1 cellular context compared by ENCODE assay signal in genomic region chr4:16916719-16917337, GRCh38.
TF ChIP-seq lines count a peak whose summit lies in the region.

No MANE protein-coding gene starts in this region.

TF ChIP-seq in HepG2, 621 proteins besides CTCF, POLR2A, EP300 and RAD21 (continued from another document and continues in another):
- 0 out of 2 replicates have a peak, but pooled peaks have one; percentile 15 for TF ChIP-seq PATZ1 (CRISPR knock-in tag; IDR thresholded peaks at IDR 0.05)
- peak; percentile 94 for TF ChIP-seq STAG1 (CRISPR knock-in tag; IDR thresholded peaks at IDR 0.05)
- 0 out of 2 replicates have a peak, but pooled peaks have one; percentile 30 for TF ChIP-seq THRA (CRISPR knock-in tag; IDR thresholded peaks at IDR 0.05; ENCODE audit: borderline replicate concordance)
- TF ChIP-seq REST (IDR thresholded peaks at IDR 0.05; ENCODE audit: borderline replicate concordance in 1 of 2, low read depth in 1 of 2, low read length in 2 of 2) = no peak
- peak; percentile 28; the same call in 1 of the 2 replicates for TF ChIP-seq FOXA3 (CRISPR knock-in tag; IDR thresholded peaks at IDR 0.05)
- TF ChIP-seq IRF2 (CRISPR knock-in tag; IDR thresholded peaks at IDR 0.05) = peak; percentile 59; the same call in 1 of the 2 replicates
- TF ChIP-seq HDAC6 (IDR thresholded peaks at IDR 0.05; ENCODE audit: low read depth, low read length) = no peak
- TF ChIP-seq ELF4 (CRISPR knock-in tag; IDR thresholded peaks at IDR 0.05; ENCODE audit: borderline replicate concordance) = no peak
- peak; percentile 35 for TF ChIP-seq YY1 (IDR thresholded peaks at IDR 0.05; ENCODE audit: insufficient read depth, insufficient replicate concordance, low read depth, low read length)
- 0 out of 2 replicates have a peak, but pooled peaks have one; percentile 11 for TF ChIP-seq NCOA2 (CRISPR knock-in tag; IDR thresholded peaks at IDR 0.05)
- 0 out of 2 replicates have a peak, but pooled peaks have one; percentile 34 for TF ChIP-seq ZNF580 (CRISPR knock-in tag; IDR thresholded peaks at IDR 0.05; ENCODE audit: borderline replicate concordance, low read depth)
- TF ChIP-seq SALL1 (CRISPR knock-in tag; IDR thresholded peaks at IDR 0.05) = peak; percentile 60
- TF ChIP-seq GATAD1 (CRISPR knock-in tag; IDR thresholded peaks at IDR 0.05) = 0 out of 2 replicates have a peak, but pooled peaks have one; percentile 33
- TF ChIP-seq THAP11 (CRISPR knock-in tag; IDR thresholded peaks at IDR 0.05) = peak; percentile 44; the same call in 1 of the 2 replicates
- TF ChIP-seq, protein P1, sequence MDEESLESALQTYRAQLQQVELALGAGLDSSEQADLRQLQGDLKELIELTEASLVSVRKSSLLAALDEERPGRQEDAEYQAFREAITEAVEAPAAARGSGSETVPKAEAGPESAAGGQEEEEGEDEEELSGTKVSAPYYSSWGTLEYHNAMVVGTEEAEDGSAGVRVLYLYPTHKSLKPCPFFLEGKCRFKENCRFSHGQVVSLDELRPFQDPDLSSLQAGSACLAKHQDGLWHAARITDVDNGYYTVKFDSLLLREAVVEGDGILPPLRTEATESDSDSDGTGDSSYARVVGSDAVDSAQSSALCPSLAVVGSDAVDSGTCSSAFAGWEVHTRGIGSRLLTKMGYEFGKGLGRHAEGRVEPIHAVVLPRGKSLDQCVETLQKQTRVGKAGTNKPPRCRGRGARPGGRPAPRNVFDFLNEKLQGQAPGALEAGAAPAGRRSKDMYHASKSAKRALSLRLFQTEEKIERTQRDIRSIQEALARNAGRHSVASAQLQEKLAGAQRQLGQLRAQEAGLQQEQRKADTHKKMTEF (CRISPR knock-in tag; IDR thresholded peaks at IDR 0.05) = 0 out of 2 replicates have a peak, but pooled peaks have one; percentile 19
- TF ChIP-seq ZMYM4 (CRISPR knock-in tag; IDR thresholded peaks at IDR 0.05) = peak; percentile 73
- TF ChIP-seq SMC3 (IDR thresholded peaks at IDR 0.05; ENCODE audit: low read length) = peak; percentile 99
- 0 out of 4 replicates have a peak, but pooled peaks of 1 of the 2 experiments have one; percentile 22 for TF ChIP-seq KLF16 (CRISPR knock-in tag; IDR thresholded peaks at IDR 0.05)
- TF ChIP-seq, protein P2, sequence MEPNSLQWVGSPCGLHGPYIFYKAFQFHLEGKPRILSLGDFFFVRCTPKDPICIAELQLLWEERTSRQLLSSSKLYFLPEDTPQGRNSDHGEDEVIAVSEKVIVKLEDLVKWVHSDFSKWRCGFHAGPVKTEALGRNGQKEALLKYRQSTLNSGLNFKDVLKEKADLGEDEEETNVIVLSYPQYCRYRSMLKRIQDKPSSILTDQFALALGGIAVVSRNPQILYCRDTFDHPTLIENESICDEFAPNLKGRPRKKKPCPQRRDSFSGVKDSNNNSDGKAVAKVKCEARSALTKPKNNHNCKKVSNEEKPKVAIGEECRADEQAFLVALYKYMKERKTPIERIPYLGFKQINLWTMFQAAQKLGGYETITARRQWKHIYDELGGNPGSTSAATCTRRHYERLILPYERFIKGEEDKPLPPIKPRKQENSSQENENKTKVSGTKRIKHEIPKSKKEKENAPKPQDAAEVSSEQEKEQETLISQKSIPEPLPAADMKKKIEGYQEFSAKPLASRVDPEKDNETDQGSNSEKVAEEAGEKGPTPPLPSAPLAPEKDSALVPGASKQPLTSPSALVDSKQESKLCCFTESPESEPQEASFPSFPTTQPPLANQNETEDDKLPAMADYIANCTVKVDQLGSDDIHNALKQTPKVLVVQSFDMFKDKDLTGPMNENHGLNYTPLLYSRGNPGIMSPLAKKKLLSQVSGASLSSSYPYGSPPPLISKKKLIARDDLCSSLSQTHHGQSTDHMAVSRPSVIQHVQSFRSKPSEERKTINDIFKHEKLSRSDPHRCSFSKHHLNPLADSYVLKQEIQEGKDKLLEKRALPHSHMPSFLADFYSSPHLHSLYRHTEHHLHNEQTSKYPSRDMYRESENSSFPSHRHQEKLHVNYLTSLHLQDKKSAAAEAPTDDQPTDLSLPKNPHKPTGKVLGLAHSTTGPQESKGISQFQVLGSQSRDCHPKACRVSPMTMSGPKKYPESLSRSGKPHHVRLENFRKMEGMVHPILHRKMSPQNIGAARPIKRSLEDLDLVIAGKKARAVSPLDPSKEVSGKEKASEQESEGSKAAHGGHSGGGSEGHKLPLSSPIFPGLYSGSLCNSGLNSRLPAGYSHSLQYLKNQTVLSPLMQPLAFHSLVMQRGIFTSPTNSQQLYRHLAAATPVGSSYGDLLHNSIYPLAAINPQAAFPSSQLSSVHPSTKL (CRISPR knock-in tag; IDR thresholded peaks at IDR 0.05) = peak; percentile 45; the same call in 1 of the 2 replicates
- 0 out of 2 replicates have a peak, but pooled peaks have one; percentile 49 for TF ChIP-seq MIXL1 (CRISPR knock-in tag; IDR thresholded peaks at IDR 0.05)
- TF ChIP-seq FOXA1 (IDR thresholded peaks at IDR 0.05) = no peak
- 0 out of 2 replicates have a peak, but pooled peaks have one; percentile 11 for TF ChIP-seq FOXA1 (CRISPR knock-in tag; IDR thresholded peaks at IDR 0.05)
- TF ChIP-seq FOSL2 (CRISPR knock-in tag; IDR thresholded peaks at IDR 0.05) = peak; percentile 27; the same call in 1 of the 2 replicates
- TF ChIP-seq ZNF576 (CRISPR knock-in tag; IDR thresholded peaks at IDR 0.05) = 0 out of 2 replicates have a peak, but pooled peaks have one; percentile 63
- TF ChIP-seq, protein P3, sequence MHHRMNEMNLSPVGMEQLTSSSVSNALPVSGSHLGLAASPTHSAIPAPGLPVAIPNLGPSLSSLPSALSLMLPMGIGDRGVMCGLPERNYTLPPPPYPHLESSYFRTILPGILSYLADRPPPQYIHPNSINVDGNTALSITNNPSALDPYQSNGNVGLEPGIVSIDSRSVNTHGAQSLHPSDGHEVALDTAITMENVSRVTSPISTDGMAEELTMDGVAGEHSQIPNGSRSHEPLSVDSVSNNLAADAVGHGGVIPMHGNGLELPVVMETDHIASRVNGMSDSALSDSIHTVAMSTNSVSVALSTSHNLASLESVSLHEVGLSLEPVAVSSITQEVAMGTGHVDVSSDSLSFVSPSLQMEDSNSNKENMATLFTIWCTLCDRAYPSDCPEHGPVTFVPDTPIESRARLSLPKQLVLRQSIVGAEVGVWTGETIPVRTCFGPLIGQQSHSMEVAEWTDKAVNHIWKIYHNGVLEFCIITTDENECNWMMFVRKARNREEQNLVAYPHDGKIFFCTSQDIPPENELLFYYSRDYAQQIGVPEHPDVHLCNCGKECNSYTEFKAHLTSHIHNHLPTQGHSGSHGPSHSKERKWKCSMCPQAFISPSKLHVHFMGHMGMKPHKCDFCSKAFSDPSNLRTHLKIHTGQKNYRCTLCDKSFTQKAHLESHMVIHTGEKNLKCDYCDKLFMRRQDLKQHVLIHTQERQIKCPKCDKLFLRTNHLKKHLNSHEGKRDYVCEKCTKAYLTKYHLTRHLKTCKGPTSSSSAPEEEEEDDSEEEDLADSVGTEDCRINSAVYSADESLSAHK (CRISPR knock-in tag; IDR thresholded peaks at IDR 0.05; ENCODE audit: borderline replicate concordance) = no peak
- no peak for TF ChIP-seq ZFX (CRISPR knock-in tag; IDR thresholded peaks at IDR 0.05; ENCODE audit: low read depth)
- TF ChIP-seq ETV6 (CRISPR knock-in tag; conservative IDR thresholded peaks at IDR 0.05) = no peak
- 0 out of 2 replicates have a peak, but pooled peaks have one; percentile 18 for TF ChIP-seq SALL2 (CRISPR knock-in tag; IDR thresholded peaks at IDR 0.05)
- peak; percentile 15; the same call in 1 of the 2 replicates for TF ChIP-seq ZFP91 (CRISPR knock-in tag; IDR thresholded peaks at IDR 0.05; ENCODE audit: borderline replicate concordance)
- TF ChIP-seq, protein P4, sequence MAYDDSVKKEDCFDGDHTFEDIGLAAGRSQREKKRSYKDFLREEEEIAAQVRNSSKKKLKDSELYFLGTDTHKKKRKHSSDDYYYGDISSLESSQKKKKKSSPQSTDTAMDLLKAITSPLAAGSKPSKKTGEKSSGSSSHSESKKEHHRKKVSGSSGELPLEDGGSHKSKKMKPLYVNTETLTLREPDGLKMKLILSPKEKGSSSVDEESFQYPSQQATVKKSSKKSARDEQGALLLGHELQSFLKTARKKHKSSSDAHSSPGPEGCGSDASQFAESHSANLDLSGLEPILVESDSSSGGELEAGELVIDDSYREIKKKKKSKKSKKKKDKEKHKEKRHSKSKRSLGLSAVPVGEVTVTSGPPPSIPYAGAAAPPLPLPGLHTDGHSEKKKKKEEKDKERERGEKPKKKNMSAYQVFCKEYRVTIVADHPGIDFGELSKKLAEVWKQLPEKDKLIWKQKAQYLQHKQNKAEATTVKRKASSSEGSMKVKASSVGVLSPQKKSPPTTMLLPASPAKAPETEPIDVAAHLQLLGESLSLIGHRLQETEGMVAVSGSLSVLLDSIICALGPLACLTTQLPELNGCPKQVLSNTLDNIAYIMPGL (CRISPR knock-in tag; IDR thresholded peaks at IDR 0.05; ENCODE audit: borderline replicate concordance in 1 of 2, low read depth in 1 of 2) = peak in 1 of 2 experiments; percentile 67; a peak in 2 of 4 replicates
- peak; percentile 77; the same call in 1 of the 2 replicates for TF ChIP-seq GZF1 (CRISPR knock-in tag; IDR thresholded peaks at IDR 0.05)
- TF ChIP-seq, protein P5, sequence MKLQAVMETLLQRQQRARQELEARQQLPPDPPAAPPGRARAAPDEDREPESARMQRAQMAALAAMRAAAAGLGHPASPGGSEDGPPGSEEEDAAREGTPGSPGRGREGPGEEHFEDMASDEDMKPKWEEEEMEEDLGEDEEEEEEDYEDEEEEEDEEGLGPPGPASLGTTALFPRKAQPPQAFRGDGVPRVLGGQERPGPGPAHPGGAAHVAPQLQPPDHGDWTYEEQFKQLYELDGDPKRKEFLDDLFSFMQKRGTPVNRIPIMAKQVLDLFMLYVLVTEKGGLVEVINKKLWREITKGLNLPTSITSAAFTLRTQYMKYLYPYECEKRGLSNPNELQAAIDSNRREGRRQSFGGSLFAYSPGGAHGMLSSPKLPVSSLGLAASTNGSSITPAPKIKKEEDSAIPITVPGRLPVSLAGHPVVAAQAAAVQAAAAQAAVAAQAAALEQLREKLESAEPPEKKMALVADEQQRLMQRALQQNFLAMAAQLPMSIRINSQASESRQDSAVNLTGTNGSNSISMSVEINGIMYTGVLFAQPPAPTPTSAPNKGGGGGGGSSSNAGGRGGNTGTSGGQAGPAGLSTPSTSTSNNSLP (IDR thresholded peaks at IDR 0.05; ENCODE audit: low read depth, low read length) = peak; percentile 70; the same call in 1 of the 2 replicates
